Comparison of ENCODE assay signal across 9 cellular contexts in genomic region chr11:22657101-22657694, GRCh38. TPM values are rescaled to one million over a fixed set of nuclear protein-coding genes. Genes with fewer than 3 reads are reported as not detected.
DNase-seq lines count a peak whose midpoint lies in the region; ATAC-seq and TF ChIP-seq lines count a peak whose summit lies in the region.
"Had no signal": no experiment of that assay in that cellular context is flagged by ENCODE, and none has a peak within 500 bp of the region (broad histone marks: within the 10 kb centered on the region; RNA-seq: fewer than 3 reads in every experiment).

No MANE protein-coding gene starts in this region.

- intact Hi-C loops in natural killer cell (cut with micrococcal nuclease): no loop called here

- H3K36me3 Mint-ChIP-seq in natural killer cell: no peaks in the 10 kb centered on the region

- ATAC-seq in GM18909 (IDR thresholded peaks at IDR 0.05; ENCODE audit: poor library complexity, unreplicated experiment): peak; percentile 97
- ATAC-seq in natural killer cell: peak; percentile 79 to 97 (median 93)
- ATAC-seq: HCT116, Panc1 had no signal

- H3K27me3 ChIP-seq in H7 (ENCODE audit: control insufficient read depth, insufficient read depth, low read length): no peaks in the 10 kb centered on the region

- no peaks in the 10 kb centered on the region for H3K9me3 Mint-ChIP-seq in natural killer cell

- no peak for TF ChIP-seq CTCF in natural killer cell (IDR thresholded peaks at IDR 0.05)

- peak overlapping the region; percentile 50 to 75 for H3K27ac Mint-ChIP-seq in natural killer cell

- peaks cover 25 to 28% of the 10 kb centered on the region in 2 donors for H3K4me1 Mint-ChIP-seq in natural killer cell

- H3K4me3 ChIP-seq in H7 (ENCODE audit: insufficient read depth, low read depth, low read length): no peak overlapping the region
- no peak overlapping the region for H3K4me3 ChIP-seq in Jurkat, Clone E6-1 (ENCODE audit: low read length)

- DNase-seq in H7 (peak; percentile 9), natural killer cell (no peak), SW 1271 (lab: John Stamatoyannopoulos, UW) (no peak), cerebellar nuclear complex (lab: John Stamatoyannopoulos, UW) (no peak), GM03348 (ENCODE audit: low spot score) (no peak)
- peak; percentile 44 for DNase-seq in Jurkat, Clone E6-1 (ENCODE audit: low read depth, low spot score)

- peak overlapping the region; percentile 52 for H3K4me3 Mint-ChIP-seq in natural killer cell

- no peaks in the 10 kb centered on the region for H3K27me3 Mint-ChIP-seq in natural killer cell (ENCODE audit: low read depth in 2 of 2)

- no peaks in the 10 kb centered on the region for H3K36me3 ChIP-seq in H7 (replicated peaks; ENCODE audit: control insufficient read depth, insufficient read depth, low read length)

RNA-seq across cellular contexts. Expression of gene GAS2, which starts 9.2 kb away (rescaled TPM):
- total RNA-seq in H7 (2014; rRNA removed; shearing (Covaris generic)): 1.7 and 2.0 TPM in 2 replicates
- polyA plus RNA-seq in Jurkat, Clone E6-1 (2012; ENCODE audit: insufficient read depth, insufficient read length): 4.6 TPM
- 1 to 10 TPM; 2.0 to 3.5 (median 2.5) TPM for total RNA-seq in natural killer cell

RNA-seq across cellular contexts. Expression of gene FANCF, which starts 31.6 kb away (rescaled TPM):
- 34.7 and 37.3 TPM in 2 replicates for total RNA-seq in H7 (2014; rRNA removed; shearing (Covaris generic))
- 7.0 TPM for polyA plus RNA-seq in Jurkat, Clone E6-1 (2012; ENCODE audit: insufficient read depth, insufficient read length)
- 10 to 100 TPM in 1 of 3 donors, 1 to 10 TPM in 2; 7.2 to 10.3 (median 9.7) TPM for total RNA-seq in natural killer cell

Comparison
In these comparisons a context has a peak if more than half of its experiments do, and no peak if none do; other contexts are left out.
1. DNase-seq: peak in H7 (single experiment) and Jurkat, Clone E6-1 (single experiment); none in natural killer cell (single experiment), SW 1271 (0 of 2), cerebellar nuclear complex (0 of 2) and GM03348 (single experiment).